8 cellular contexts compared by ENCODE assay signal in the genomic region with DNA sequence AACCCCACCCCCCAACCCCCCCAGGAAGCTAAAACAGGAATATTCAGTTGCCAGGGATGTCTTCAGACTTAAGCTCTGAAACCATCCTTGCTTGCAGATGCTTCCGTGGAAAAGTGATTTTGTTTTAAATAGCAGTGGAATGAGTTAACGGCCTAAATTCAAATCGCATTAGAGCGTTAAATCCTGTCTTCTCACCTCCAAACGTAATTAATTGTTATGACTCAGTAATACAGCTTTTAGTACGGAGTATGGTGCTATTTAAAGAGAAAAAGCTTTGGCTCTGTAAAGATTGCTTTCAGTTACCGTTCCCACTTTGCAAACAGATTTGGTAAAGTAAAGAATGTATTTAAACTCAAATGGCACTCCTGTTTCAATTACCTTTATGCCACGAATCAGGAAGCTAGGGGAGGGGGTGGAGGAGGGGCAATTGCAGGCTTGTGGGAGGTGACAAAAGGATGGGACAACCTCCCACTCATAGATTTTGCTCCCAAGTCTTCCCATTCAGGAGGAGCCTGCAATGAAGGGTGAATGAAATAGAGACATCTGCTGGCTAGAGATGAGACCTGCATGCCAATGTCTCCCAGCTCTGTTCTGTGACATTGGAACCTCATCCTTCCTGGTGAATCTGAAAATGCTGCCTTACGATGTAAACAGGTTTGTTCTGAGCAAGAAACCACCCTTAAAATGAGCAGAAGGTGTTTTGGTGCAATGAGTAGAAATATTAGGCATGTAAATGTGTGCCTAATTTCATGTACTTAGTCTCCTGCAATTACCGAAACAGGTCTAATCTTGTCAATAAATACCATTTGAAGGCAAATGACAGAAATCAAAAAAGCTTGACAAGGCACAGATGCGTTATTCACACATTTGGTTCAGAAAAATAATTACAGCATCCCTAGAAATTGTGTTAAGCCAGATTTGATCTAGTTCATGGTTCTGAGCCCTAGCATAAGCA. TPM values are rescaled to one million over a fixed set of nuclear protein-coding genes. Genes with fewer than 3 reads are reported as not detected.
DNase-seq lines count a peak whose midpoint lies in the region; ATAC-seq and TF ChIP-seq lines count a peak whose summit lies in the region.

No MANE protein-coding gene starts in this region.

- H3K9me3 ChIP-seq in parathyroid adenoma (ENCODE audit: control insufficient read depth, low read length): no peaks in the 10 kb centered on the region

- peak overlapping the region; percentile 43 for H3K4me3 ChIP-seq in parathyroid adenoma (ENCODE audit: low read depth, low read length)

- ATAC-seq in HG02938 (IDR thresholded peaks at IDR 0.05; ENCODE audit: unreplicated experiment) (peak; percentile 60), Right ventricle myocardium superior (ENCODE audit: poor library complexity) (peak; percentile 84)

- peak; percentile 83 for TF ChIP-seq CTCF in 22Rv1 (IDR thresholded peaks at IDR 0.05)
- peak; percentile 83 for TF ChIP-seq CTCF in GM12873 (IDR thresholded peaks at IDR 0.05; ENCODE audit: insufficient read depth, low read depth, low read length, missing control alignments)
- TF ChIP-seq CTCF in VCaP (conservative IDR thresholded peaks at IDR 0.05): peak; percentile 91
- TF ChIP-seq CTCF in parathyroid adenoma (IDR thresholded peaks at IDR 0.05): peak; percentile 65

- H3K27ac ChIP-seq in 22Rv1 (no peak overlapping the region), VCaP (peak overlapping the region; percentile 9; the same call in 1 of the 2 replicates), parathyroid adenoma (no peak overlapping the region)

- H3K4me1 ChIP-seq in parathyroid adenoma: peaks cover 2% of the 10 kb centered on the region

- DNase-seq in NCI-H1694 (lab: John Stamatoyannopoulos, UW) (peak; percentile 49), Right ventricle myocardium superior (no peak)
- no peak for DNase-seq in activated naive CD4-positive, alpha-beta T cell treated with Interleukin-2 at 50 U/mL for 16 hours

- H3K36me3 ChIP-seq in parathyroid adenoma (ENCODE audit: control insufficient read depth, insufficient read depth, low read length): no peaks in the 10 kb centered on the region

- no peaks in the 10 kb centered on the region for H3K79me2 ChIP-seq in parathyroid adenoma

- peak overlapping the region; percentile 73 for H3K4me2 ChIP-seq in parathyroid adenoma (ENCODE audit: low read length)

- H3K27me3 ChIP-seq in parathyroid adenoma (ENCODE audit: control insufficient read depth, insufficient read depth, low read length): no peaks in the 10 kb centered on the region

- intact Hi-C loops in Right ventricle myocardium superior (cut with DNase I): loop anchor here (5.0 to 10.0 kb wide), 2 partner anchors 141 to 589 kb away; no protein-coding TSS in a partner anchor

- no peak overlapping the region for H3K9ac ChIP-seq in parathyroid adenoma

- H2AFZ ChIP-seq in parathyroid adenoma: peak overlapping the region; percentile 67

RNA-seq across cellular contexts. Expression of a gene that starts 2.6 kb away (rescaled TPM):
- 7.1 TPM for total RNA-seq in Right ventricle myocardium superior
